In the genomic region with DNA sequence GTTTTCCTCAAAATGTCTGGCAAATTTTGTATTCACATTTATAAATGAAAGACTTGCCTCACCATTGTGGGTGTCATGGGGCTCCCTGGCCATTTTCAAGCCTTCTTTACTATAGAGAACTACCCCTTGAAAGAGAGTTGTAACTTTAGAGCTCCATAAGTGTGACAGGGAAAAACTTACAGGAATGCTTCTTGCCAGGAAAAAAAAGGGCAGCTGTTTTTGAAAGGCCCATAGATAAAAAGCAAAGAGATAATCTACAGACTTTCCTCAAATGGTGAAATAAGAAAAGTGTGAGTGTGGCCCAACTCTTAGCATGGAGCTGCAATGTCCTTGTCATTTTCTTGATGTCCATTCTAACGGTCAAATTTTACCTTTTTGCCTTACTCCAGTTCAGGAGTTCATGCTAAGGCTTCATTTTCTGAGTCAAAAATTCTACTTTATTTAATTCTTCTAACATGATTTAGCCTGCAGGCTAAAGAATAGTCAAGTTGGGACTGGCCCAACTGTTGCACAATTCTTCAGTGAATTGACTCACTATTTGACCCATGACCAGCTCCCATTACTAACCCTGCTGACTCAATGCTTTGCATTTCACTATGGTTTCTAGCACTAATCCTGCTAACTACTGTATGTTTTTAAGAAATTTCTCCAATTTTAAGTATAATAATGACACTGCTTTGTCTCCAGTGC, we compare ENCODE assay signal across 8 cellular contexts. TPM values are rescaled to one million over a fixed set of nuclear protein-coding genes. Genes with fewer than 3 reads are reported as not detected.
DNase-seq lines count a peak whose midpoint lies in the region; ATAC-seq, FAIRE-seq and TF ChIP-seq lines count a peak whose summit lies in the region.
"Had no signal": no experiment of that assay in that cellular context is flagged by ENCODE, and none has a peak within 500 bp of the region (broad histone marks: within the 10 kb centered on the region; RNA-seq: fewer than 3 reads in every experiment).

No MANE protein-coding gene starts in this region.

- H3K27me3 Mint-ChIP-seq in type B pancreatic cell = no peaks in the 10 kb centered on the region

- ATAC-seq in HG03342 (IDR thresholded peaks at IDR 0.05; ENCODE audit: unreplicated experiment) = no peak
- ATAC-seq in GM21576 (IDR thresholded peaks at IDR 0.05; ENCODE audit: unreplicated experiment) = no peak

- H3K27me3 ChIP-seq in adrenal gland (no peaks in the 10 kb centered on the region), transverse colon (no peaks in the 10 kb centered on the region)

- in situ Hi-C loops in transverse colon (cut with MboI; ENCODE audit: low pct_ligation_motif_present in 1 of 4, low pct_unique_long_range_greater_than_20kb in 1 of 4, low sequenced_read_pairs in 3 of 4) = no loop called here

- no peak overlapping the region for H3K4me3 Mint-ChIP-seq in type B pancreatic cell

- TF ChIP-seq POLR2A in adrenal gland (IDR thresholded peaks at IDR 0.05) (no peak), transverse colon (IDR thresholded peaks at IDR 0.05) (no peak)

- peak overlapping the region; percentile 17 to 59 (median 53) for H3K27ac ChIP-seq in adrenal gland
- peak overlapping the region in 1 of 4 donors; percentile 24 for H3K27ac ChIP-seq in transverse colon
- H3K27ac ChIP-seq: VCaP had no signal

- intact Hi-C loops in adrenal gland (cut with DNase I) = no loop called here
- intact Hi-C loops in transverse colon (cut with DNase I; ENCODE audit: low total_unique reads) = no loop called here

- DNase-seq in HS-27A (ENCODE audit: low read depth) = peak; percentile 67
- DNase-seq in adrenal gland = peak; percentile 70 to 87 (median 83)
- DNase-seq in transverse colon = peak; percentile 29
- DNase-seq in type B pancreatic cell (ENCODE audit: extremely low spot score, unreplicated experiment) = no peak

- FAIRE-seq in islet of Langerhans (lab: Jason Lieb, UNC) = peak; percentile 91

- no peaks in the 10 kb centered on the region for H3K9me3 ChIP-seq in adrenal gland (replicated peaks in 1 of 3)
- no peaks in the 10 kb centered on the region for H3K9me3 ChIP-seq in transverse colon

- WGBS in adrenal gland, 4 donors = 28 to 48% (median 32%) methylated on average over 1 of the region's 1 CpG
- 76 to 85% methylated on average over 1 of the region's 1 CpG for WGBS in transverse colon (ENCODE audit: low coverage in 1 of 2), 2 donors

- H3K4me1 ChIP-seq in adrenal gland (replicated peaks in 1 of 2) (peaks cover 8 to 20% of the 10 kb centered on the region in 2 donors), transverse colon (peaks cover 0 to 10% (median 0%) of the 10 kb centered on the region in 4 donors)

- H3K27ac Mint-ChIP-seq in type B pancreatic cell = no peak overlapping the region

- peaks cover 4% of the 10 kb centered on the region for H3K36me3 Mint-ChIP-seq in type B pancreatic cell

- peaks cover 12% of the 10 kb centered on the region for H3K4me1 Mint-ChIP-seq in type B pancreatic cell (ENCODE audit: unreplicated experiment)

- TF ChIP-seq CTCF in adrenal gland (IDR thresholded peaks at IDR 0.05) (peak in 1 of 6 experiments; percentile 6), transverse colon (IDR thresholded peaks at IDR 0.05) (no peak), type B pancreatic cell (conservative IDR thresholded peaks at IDR 0.05) (no peak)

- H3K36me3 ChIP-seq in adrenal gland (replicated peaks in 1 of 2) (no peaks in the 10 kb centered on the region), transverse colon (no peaks in the 10 kb centered on the region)

- H3K4me3 ChIP-seq in adrenal gland = no peak overlapping the region
- H3K4me3 ChIP-seq in transverse colon = no peak overlapping the region

- TF ChIP-seq EP300 in transverse colon (IDR thresholded peaks at IDR 0.05; ENCODE audit: low read depth) = no peak

- no peaks in the 10 kb centered on the region for H3K9me3 Mint-ChIP-seq in type B pancreatic cell

RNA-seq across cellular contexts. Expression of a gene that starts 41.2 kb away (rescaled TPM):
- total RNA-seq in adrenal gland (100 to 1,000 TPM in 7 of 8 donors, 10 to 100 TPM in 1; 63.3 to 229 (median 164) TPM), transverse colon (10 to 100 TPM; 24.1 to 62.1 (median 33.2) TPM), type B pancreatic cell (ENCODE audit: low replicate concordance) (30.9 and 39.8 TPM in 2 replicates)
- polyA plus RNA-seq in adrenal gland = 100 to 1,000 TPM in 1 of 3 donors, 10 to 100 TPM in 2; 32.2 to 121 (median 43.1) TPM
